Comparison of ENCODE assay signal across 1 cellular context in the genomic region with DNA sequence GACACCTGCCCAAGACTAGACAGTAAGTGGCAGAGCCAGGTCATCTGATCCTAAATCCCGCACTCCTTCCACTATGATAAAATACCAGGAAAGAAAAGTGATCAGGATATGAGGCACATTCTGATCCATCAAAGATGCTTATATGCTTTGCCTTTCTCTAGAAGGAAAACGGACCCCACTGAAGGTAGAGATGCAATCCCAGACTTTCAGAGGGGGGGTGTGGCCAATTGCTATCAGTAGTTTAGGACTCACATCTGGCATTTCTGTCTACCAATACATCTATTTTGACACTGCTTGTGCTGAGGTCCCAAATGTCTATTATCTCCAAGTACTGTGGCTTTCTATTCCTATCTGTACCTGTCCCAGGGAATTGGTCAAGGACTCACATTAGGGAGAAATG.
TF ChIP-seq lines count a peak whose summit lies in the region.

No MANE protein-coding gene starts in this region.

TF ChIP-seq in K562, 482 proteins besides CTCF, POLR2A, EP300 and RAD21:
- peak; percentile 59 for TF ChIP-seq TEAD4 (IDR thresholded peaks at IDR 0.05; ENCODE audit: low read length)
- no peak for TF ChIP-seq TEAD4 (CRISPR knock-in tag; IDR thresholded peaks at IDR 0.05; ENCODE audit: borderline replicate concordance)
- no peak for TF ChIP-seq THRAP3 (IDR thresholded peaks at IDR 0.05; ENCODE audit: borderline replicate concordance)
- TF ChIP-seq, protein P1, sequence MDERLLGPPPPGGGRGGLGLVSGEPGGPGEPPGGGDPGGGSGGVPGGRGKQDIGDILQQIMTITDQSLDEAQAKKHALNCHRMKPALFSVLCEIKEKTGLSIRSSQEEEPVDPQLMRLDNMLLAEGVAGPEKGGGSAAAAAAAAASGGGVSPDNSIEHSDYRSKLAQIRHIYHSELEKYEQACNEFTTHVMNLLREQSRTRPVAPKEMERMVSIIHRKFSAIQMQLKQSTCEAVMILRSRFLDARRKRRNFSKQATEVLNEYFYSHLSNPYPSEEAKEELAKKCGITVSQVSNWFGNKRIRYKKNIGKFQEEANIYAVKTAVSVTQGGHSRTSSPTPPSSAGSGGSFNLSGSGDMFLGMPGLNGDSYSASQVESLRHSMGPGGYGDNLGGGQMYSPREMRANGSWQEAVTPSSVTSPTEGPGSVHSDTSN (CRISPR knock-in tag; IDR thresholded peaks at IDR 0.05; ENCODE audit: low read depth): no peak
- TF ChIP-seq, protein P1 (tag; conservative IDR thresholded peaks at IDR 0.05; ENCODE audit: low read depth): peak; percentile 40; the same call in 1 of the 2 replicates
- TF ChIP-seq CBFA2T3 (IDR thresholded peaks at IDR 0.05): peak; percentile 69
- TF ChIP-seq CBFA2T2 (conservative IDR thresholded peaks at IDR 0.05): peak; percentile 20; the same call in 1 of the 2 replicates
- TF ChIP-seq ZNF830 (CRISPR knock-in tag; IDR thresholded peaks at IDR 0.05): no peak
- TF ChIP-seq ZEB2 (IDR thresholded peaks at IDR 0.05): 0 out of 2 replicates have a peak, but pooled peaks have one; percentile 12
- TF ChIP-seq DPF2 (IDR thresholded peaks at IDR 0.05): 0 out of 2 replicates have a peak, but pooled peaks have one; percentile 15
- TF ChIP-seq ARID1B (IDR thresholded peaks at IDR 0.05): 0 out of 2 replicates have a peak, but pooled peaks have one; percentile 36
- TF ChIP-seq POLR2AphosphoS5 (IDR thresholded peaks at IDR 0.05; ENCODE audit: control insufficient read depth, insufficient read depth, low read depth, low read length): peak; percentile 23; the same call in 1 of the 2 replicates
- 0 out of 2 replicates have a peak, but pooled peaks have one; percentile 14 for TF ChIP-seq PML (IDR thresholded peaks at IDR 0.05; ENCODE audit: low read length)
- peak; percentile 67 for TF ChIP-seq MEIS2 (IDR thresholded peaks at IDR 0.05; ENCODE audit: partially characterized antibody)
- TF ChIP-seq, protein P2, sequence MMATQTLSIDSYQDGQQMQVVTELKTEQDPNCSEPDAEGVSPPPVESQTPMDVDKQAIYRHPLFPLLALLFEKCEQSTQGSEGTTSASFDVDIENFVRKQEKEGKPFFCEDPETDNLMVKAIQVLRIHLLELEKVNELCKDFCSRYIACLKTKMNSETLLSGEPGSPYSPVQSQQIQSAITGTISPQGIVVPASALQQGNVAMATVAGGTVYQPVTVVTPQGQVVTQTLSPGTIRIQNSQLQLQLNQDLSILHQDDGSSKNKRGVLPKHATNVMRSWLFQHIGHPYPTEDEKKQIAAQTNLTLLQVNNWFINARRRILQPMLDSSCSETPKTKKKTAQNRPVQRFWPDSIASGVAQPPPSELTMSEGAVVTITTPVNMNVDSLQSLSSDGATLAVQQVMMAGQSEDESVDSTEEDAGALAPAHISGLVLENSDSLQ (IDR thresholded peaks at IDR 0.05): 0 out of 2 replicates have a peak, but pooled peaks have one; percentile 9
- no peak for TF ChIP-seq TGIF2 (CRISPR knock-in tag; IDR thresholded peaks at IDR 0.05)
- peak; percentile 16; the same call in 1 of the 2 replicates for TF ChIP-seq NCOR1 (IDR thresholded peaks at IDR 0.05)
- peak; percentile 59 for TF ChIP-seq TCF3 (CRISPR knock-in tag; IDR thresholded peaks at IDR 0.05)
- no peak; the same call in 1 of the 2 replicates for TF ChIP-seq GATA2 (CRISPR knock-in tag; IDR thresholded peaks at IDR 0.05)
- peak; percentile 55 for TF ChIP-seq CTBP1 (IDR thresholded peaks at IDR 0.05; ENCODE audit: borderline replicate concordance)
- 0 out of 4 replicates have a peak, but pooled peaks of 1 of the 2 experiments have one; percentile 9 for TF ChIP-seq KDM1A (IDR thresholded peaks at IDR 0.05)
- TF ChIP-seq TAL1 (IDR thresholded peaks at IDR 0.05): peak; percentile 30; the same call in 1 of the 2 replicates
